In the genomic region with DNA sequence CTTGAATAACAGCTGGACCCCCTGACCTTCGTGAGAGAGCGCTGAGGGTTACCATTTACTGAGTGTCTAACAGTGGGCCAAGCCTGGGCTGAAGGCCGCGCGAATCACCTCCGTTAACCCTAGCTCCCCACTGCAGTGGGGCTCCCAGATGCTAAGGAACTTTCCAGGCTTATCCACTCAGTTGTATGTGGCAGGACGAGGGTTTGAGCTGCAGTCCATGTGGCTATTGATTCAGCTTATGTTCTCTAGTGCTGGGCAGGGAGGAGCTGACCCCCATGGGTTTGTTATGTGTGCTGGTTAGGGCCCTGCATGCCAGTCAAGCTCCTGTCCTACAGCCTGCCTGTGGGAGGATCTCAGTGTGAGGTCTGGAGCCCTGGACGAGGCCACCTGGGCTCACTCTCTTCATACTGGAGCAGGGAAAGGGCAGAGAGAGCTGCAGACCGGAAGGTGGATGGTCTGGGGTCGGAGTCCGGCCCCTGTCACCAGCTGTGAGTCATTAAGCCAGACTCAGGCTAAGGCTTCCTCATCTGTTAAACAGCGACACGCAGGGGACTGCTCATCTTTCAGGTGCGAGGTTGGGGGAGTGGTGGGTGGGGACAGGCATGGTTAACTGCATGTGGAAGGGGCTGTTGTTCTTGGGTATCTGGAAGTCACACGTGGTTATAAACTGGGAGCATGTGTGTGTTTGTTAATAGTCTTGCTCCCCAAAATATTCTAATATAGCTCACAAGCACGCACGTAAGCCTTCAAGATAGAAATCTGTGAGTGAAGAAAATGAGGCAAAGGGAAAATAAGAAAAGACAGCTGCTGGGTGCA, we compare ENCODE assay signal across 1 cellular context.
TF ChIP-seq lines count a peak whose summit lies in the region.

No MANE protein-coding gene starts in this region.

TF ChIP-seq in liver, 16 proteins besides CTCF, POLR2A, EP300 and RAD21 (continued from another document):
- TF ChIP-seq HNF4A (conservative IDR thresholded peaks at IDR 0.05), result peak; percentile 52 to 65
- TF ChIP-seq, protein P1, sequence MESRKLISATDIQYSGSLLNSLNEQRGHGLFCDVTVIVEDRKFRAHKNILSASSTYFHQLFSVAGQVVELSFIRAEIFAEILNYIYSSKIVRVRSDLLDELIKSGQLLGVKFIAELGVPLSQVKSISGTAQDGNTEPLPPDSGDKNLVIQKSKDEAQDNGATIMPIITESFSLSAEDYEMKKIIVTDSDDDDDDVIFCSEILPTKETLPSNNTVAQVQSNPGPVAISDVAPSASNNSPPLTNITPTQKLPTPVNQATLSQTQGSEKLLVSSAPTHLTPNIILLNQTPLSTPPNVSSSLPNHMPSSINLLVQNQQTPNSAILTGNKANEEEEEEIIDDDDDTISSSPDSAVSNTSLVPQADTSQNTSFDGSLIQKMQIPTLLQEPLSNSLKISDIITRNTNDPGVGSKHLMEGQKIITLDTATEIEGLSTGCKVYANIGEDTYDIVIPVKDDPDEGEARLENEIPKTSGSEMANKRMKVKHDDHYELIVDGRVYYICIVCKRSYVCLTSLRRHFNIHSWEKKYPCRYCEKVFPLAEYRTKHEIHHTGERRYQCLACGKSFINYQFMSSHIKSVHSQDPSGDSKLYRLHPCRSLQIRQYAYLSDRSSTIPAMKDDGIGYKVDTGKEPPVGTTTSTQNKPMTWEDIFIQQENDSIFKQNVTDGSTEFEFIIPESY (IDR thresholded peaks at IDR 0.05), result no peak
- TF ChIP-seq, protein P2, sequence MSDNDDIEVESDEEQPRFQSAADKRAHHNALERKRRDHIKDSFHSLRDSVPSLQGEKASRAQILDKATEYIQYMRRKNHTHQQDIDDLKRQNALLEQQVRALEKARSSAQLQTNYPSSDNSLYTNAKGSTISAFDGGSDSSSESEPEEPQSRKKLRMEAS (IDR thresholded peaks at IDR 0.05), result no peak
- TF ChIP-seq EGR1 (IDR thresholded peaks at IDR 0.05; ENCODE audit: low read depth in 2 of 2), result no peak
- TF ChIP-seq RXRA (IDR thresholded peaks at IDR 0.05), result peak in 1 of 2 donors; percentile 33
- peak; percentile 53 for TF ChIP-seq SP1 (IDR thresholded peaks at IDR 0.05)
- no peak for TF ChIP-seq FOXA2 (IDR thresholded peaks at IDR 0.05)
- peak; percentile 23 to 34 for TF ChIP-seq JUND (IDR thresholded peaks at IDR 0.05)
- TF ChIP-seq TAF1 (conservative IDR thresholded peaks at IDR 0.05), result no peak
- TF ChIP-seq, protein P3, sequence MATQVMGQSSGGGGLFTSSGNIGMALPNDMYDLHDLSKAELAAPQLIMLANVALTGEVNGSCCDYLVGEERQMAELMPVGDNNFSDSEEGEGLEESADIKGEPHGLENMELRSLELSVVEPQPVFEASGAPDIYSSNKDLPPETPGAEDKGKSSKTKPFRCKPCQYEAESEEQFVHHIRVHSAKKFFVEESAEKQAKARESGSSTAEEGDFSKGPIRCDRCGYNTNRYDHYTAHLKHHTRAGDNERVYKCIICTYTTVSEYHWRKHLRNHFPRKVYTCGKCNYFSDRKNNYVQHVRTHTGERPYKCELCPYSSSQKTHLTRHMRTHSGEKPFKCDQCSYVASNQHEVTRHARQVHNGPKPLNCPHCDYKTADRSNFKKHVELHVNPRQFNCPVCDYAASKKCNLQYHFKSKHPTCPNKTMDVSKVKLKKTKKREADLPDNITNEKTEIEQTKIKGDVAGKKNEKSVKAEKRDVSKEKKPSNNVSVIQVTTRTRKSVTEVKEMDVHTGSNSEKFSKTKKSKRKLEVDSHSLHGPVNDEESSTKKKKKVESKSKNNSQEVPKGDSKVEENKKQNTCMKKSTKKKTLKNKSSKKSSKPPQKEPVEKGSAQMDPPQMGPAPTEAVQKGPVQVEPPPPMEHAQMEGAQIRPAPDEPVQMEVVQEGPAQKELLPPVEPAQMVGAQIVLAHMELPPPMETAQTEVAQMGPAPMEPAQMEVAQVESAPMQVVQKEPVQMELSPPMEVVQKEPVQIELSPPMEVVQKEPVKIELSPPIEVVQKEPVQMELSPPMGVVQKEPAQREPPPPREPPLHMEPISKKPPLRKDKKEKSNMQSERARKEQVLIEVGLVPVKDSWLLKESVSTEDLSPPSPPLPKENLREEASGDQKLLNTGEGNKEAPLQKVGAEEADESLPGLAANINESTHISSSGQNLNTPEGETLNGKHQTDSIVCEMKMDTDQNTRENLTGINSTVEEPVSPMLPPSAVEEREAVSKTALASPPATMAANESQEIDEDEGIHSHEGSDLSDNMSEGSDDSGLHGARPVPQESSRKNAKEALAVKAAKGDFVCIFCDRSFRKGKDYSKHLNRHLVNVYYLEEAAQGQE (IDR thresholded peaks at IDR 0.05), result no peak
- TF ChIP-seq HNF4G (IDR thresholded peaks at IDR 0.05), result peak; percentile 22
- no peak for TF ChIP-seq GABPA (IDR thresholded peaks at IDR 0.05 in 1 of 2, conservative IDR thresholded peaks at IDR 0.05 in 1 of 2)
- TF ChIP-seq YY1 (IDR thresholded peaks at IDR 0.05), result no peak
